10 cellular contexts compared by ENCODE assay signal in the genomic region with DNA sequence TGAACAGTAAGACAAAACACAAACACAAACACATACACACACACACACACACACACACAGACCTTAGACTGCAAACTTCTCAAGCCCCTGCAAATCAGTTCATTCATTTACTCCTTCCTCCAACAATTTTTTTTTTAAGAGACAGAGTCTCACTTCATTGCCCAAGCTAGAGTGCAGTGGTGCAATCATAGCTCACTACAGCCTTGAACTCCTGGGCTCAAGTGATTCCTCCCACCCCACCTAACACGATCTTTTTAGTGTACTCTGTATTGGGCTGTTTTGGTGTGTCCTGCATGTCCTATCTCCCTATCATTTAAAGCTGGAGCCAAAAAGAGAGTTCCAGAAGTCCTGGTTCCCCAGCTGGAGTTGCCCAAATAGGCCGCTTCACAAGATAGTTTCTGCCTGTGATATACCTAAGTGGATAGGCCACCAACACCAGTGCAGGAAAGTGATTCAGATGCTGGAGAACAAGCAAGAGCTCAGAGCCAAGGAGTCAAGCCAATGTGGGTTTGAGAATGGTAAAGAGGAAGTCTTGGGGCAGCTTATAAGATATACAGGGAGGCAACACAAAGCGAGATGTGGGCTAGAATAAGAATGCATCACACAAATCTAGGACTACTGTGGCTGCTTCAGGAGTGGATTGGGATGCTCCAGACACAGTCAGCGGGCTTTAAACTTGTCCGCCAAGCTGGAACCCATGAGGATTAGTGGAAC.
DNase-seq lines count a peak whose midpoint lies in the region; ATAC-seq and TF ChIP-seq lines count a peak whose summit lies in the region.
"Had no signal": no experiment of that assay in that cellular context is flagged by ENCODE, and none has a peak within 500 bp of the region (broad histone marks: within the 10 kb centered on the region; RNA-seq: fewer than 3 reads in every experiment).

No MANE protein-coding gene starts in this region.

- peaks cover 0 to 37% (median 14%) of the 10 kb centered on the region in 5 donors for H3K4me1 ChIP-seq in subcutaneous abdominal adipose tissue (ENCODE audit: control insufficient read depth in 5 of 5, insufficient read depth in 5 of 5, low read length in 5 of 5)

- TF ChIP-seq POLR2A in NB4 (IDR thresholded peaks at IDR 0.05; ENCODE audit: extremely low read depth, insufficient read length) = no peak

- TF ChIP-seq CTCF in NB4 (IDR thresholded peaks at IDR 0.05; ENCODE audit: low read depth, low read length) = no peak

- ATAC-seq in HG02885 (IDR thresholded peaks at IDR 0.05; ENCODE audit: poor library complexity, unreplicated experiment) = peak; percentile 47

- in situ Hi-C loops in G401 (cut with HindIII; ENCODE audit: low sequenced_read_pairs) = no loop called here

- no peak overlapping the region for H3K9ac ChIP-seq in subcutaneous abdominal adipose tissue (ENCODE audit: low read length in 5 of 5)

- peak overlapping the region; percentile 84 for H3K27ac ChIP-seq in subcutaneous abdominal adipose tissue (ENCODE audit: low read depth, low read length)

- H3K27me3 ChIP-seq in subcutaneous abdominal adipose tissue (ENCODE audit: control insufficient read depth in 5 of 5, insufficient read depth in 4 of 5, low read length in 5 of 5) = no peaks in the 10 kb centered on the region

- DNase-seq in SKM-1 treated with dmso at 0.1 percent for 144 hours (lab: John Stamatoyannopoulos, UW; ENCODE audit: unreplicated experiment) (peak; percentile 12), SKM-1 (lab: John Stamatoyannopoulos, UW; ENCODE audit: unreplicated experiment) (no peak), NB4 (ENCODE audit: low read depth) (peak; percentile 15), G401 (ENCODE audit: low spot score) (no peak), hypothalamus (lab: John Stamatoyannopoulos, UW) (no peak), DMS153 (lab: John Stamatoyannopoulos, UW) (no peak)
- DNase-seq: activated gamma-delta T cell, NCI-H446 had no signal

- no peaks in the 10 kb centered on the region for H3K36me3 ChIP-seq in subcutaneous abdominal adipose tissue (ENCODE audit: control insufficient read depth in 5 of 5, insufficient read depth in 5 of 5, low read length in 5 of 5)

- no peaks in the 10 kb centered on the region for H3K9me3 ChIP-seq in subcutaneous abdominal adipose tissue (ENCODE audit: control insufficient read depth in 5 of 5, low read length in 5 of 5)

- H3K4me3 ChIP-seq in NB4 (ENCODE audit: low read depth, low read length) = no peak overlapping the region
- H3K4me3 ChIP-seq in subcutaneous abdominal adipose tissue (ENCODE audit: low read depth in 1 of 5, low read length in 5 of 5) = no peak overlapping the region

Comparison
In these comparisons a context has a peak if more than half of its experiments do, and no peak if none do; other contexts are left out.
1. DNase-seq: peak in SKM-1 treated with dmso at 0.1 percent for 144 hours (single experiment) and NB4 (single experiment); none in SKM-1 (single experiment), G401 (single experiment), hypothalamus (0 of 51) and DMS153 (single experiment).